ENCODE assay signal across 2 cellular contexts in the genomic region with DNA sequence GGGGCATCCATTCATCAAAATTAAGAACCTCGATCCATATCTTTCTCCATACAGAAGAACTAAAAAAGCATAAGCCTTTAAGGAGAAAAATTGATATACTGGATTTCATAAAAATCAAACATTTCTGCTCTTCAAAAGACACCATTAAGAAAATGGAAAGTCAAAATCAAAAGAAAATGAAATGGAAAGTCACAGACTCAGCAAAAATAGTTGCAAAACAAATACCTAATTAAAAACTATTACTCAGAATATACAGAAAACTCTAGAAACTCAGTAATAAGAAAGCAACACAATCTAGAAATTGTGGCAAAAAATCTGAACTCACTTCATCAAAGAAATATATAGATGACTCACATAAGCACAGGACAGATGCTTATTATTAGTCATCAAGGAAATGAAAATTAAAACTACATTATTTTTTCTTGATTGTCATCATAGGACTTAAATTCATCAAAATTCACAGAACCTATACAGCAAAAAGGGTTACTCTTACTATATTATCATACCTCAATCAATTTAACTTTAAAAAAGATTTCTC.
TF ChIP-seq lines count a peak whose summit lies in the region.

No MANE protein-coding gene starts in this region.

TF ChIP-seq in HCT116, 20 proteins besides CTCF, POLR2A, EP300 and RAD21:
- TF ChIP-seq EZH2 (IDR thresholded peaks at IDR 0.05) (no peak), FOSL1 (IDR thresholded peaks at IDR 0.05; ENCODE audit: low read depth) (peak; percentile 30; the same call in 1 of the 2 replicates)

TF ChIP-seq in K562, 482 proteins besides CTCF, POLR2A, EP300 and RAD21:
- TF ChIP-seq, protein P1, sequence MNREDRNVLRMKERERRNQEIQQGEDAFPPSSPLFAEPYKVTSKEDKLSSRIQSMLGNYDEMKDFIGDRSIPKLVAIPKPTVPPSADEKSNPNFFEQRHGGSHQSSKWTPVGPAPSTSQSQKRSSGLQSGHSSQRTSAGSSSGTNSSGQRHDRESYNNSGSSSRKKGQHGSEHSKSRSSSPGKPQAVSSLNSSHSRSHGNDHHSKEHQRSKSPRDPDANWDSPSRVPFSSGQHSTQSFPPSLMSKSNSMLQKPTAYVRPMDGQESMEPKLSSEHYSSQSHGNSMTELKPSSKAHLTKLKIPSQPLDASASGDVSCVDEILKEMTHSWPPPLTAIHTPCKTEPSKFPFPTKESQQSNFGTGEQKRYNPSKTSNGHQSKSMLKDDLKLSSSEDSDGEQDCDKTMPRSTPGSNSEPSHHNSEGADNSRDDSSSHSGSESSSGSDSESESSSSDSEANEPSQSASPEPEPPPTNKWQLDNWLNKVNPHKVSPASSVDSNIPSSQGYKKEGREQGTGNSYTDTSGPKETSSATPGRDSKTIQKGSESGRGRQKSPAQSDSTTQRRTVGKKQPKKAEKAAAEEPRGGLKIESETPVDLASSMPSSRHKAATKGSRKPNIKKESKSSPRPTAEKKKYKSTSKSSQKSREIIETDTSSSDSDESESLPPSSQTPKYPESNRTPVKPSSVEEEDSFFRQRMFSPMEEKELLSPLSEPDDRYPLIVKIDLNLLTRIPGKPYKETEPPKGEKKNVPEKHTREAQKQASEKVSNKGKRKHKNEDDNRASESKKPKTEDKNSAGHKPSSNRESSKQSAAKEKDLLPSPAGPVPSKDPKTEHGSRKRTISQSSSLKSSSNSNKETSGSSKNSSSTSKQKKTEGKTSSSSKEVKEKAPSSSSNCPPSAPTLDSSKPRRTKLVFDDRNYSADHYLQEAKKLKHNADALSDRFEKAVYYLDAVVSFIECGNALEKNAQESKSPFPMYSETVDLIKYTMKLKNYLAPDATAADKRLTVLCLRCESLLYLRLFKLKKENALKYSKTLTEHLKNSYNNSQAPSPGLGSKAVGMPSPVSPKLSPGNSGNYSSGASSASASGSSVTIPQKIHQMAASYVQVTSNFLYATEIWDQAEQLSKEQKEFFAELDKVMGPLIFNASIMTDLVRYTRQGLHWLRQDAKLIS (CRISPR knock-in tag; IDR thresholded peaks at IDR 0.05) = no peak
- TF ChIP-seq ZNF316 (IDR thresholded peaks at IDR 0.05) (peak; percentile 83), ZNF24 (IDR thresholded peaks at IDR 0.05) (no peak), NCOA1 (IDR thresholded peaks at IDR 0.05; ENCODE audit: low read depth) (no peak), C11orf30 (IDR thresholded peaks at IDR 0.05; ENCODE audit: low read depth) (peak; percentile 70)
